Comparison of ENCODE assay signal across 24 cellular contexts in the genomic region with DNA sequence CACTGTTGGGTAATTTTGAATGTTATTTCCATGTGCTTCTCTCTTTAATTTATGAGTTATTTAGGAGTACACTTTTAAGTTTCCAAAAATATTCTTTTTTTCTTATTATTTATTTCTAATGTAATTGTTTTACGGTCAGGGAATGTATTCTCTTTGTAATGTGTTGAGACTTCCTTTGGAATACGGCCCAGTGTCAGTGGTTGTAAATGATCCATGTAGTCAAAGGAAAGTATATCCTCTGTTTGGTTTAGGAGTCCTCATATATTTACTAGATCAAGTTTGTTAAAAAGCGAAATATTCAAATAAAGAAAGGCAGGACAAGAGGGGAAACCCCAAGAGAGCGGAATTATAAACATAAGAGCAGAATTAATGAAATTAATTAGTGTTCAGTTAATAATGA. TPM values are rescaled to one million over a fixed set of nuclear protein-coding genes. Genes with fewer than 3 reads are reported as not detected.
DNase-seq lines count a peak whose midpoint lies in the region; ATAC-seq and TF ChIP-seq lines count a peak whose summit lies in the region.
"Had no signal": no experiment of that assay in that cellular context is flagged by ENCODE, and none has a peak within 500 bp of the region (broad histone marks: within the 10 kb centered on the region; RNA-seq: fewer than 3 reads in every experiment).

No MANE protein-coding gene starts in this region.

- H3K9ac ChIP-seq in mesendoderm (ENCODE audit: low read length), result no peak overlapping the region
- H3K9ac ChIP-seq: BLaER1 treated with 17β-estradiol and CSF1 and Interleukin-3, amounts not matched to agents 10 nM and 100 nM had no signal

- no peak overlapping the region for H4K8ac ChIP-seq in mesendoderm (ENCODE audit: low read depth, low read length)

- H3K4ac ChIP-seq in mesendoderm (ENCODE audit: low read depth, low read length), result no peak overlapping the region

- H4K20me1 ChIP-seq in hepatocyte (ENCODE audit: insufficient read depth, poor library complexity, severe bottlenecking), result no peaks in the 10 kb centered on the region
- no peaks in the 10 kb centered on the region for H4K20me1 ChIP-seq in osteoblast (ENCODE audit: insufficient read depth, low read length)
- H4K20me1 ChIP-seq: BLaER1 treated with 17β-estradiol and CSF1 and Interleukin-3, amounts not matched to agents 10 nM and 100 nM had no signal

- H3K4me1 Mint-ChIP-seq in chondrocyte (ENCODE audit: low read depth), result peaks cover 33% of the 10 kb centered on the region
- H3K4me1 Mint-ChIP-seq: CD4-positive, alpha-beta memory T cell had no signal

- H2AK5ac ChIP-seq in mesendoderm (ENCODE audit: low read length), result no peak overlapping the region

- H3K18ac ChIP-seq in mesendoderm (ENCODE audit: low read length), result no peak overlapping the region

- H3K36me3 ChIP-seq in hepatocyte (replicated peaks; ENCODE audit: insufficient read depth, low read depth) (no peaks in the 10 kb centered on the region), osteoblast (ENCODE audit: insufficient read depth, low read length) (no peaks in the 10 kb centered on the region), mesendoderm (ENCODE audit: control insufficient read depth, insufficient read depth, low read length) (no peaks in the 10 kb centered on the region)
- H3K36me3 ChIP-seq: BLaER1 treated with 17β-estradiol and CSF1 and Interleukin-3, amounts not matched to agents 10 nM and 100 nM; HAP-1; SJSA1 had no signal

- no peak overlapping the region for H3K56ac ChIP-seq in mesendoderm (ENCODE audit: low read length)

- TF ChIP-seq CTCF in LNCaP clone FGC (IDR thresholded peaks at IDR 0.05; ENCODE audit: control insufficient read depth, extremely low read depth, insufficient read depth), result no peak
- no peak for TF ChIP-seq CTCF in hepatocyte (IDR thresholded peaks at IDR 0.05; ENCODE audit: poor library complexity)
- no peak for TF ChIP-seq CTCF in osteoblast (IDR thresholded peaks at IDR 0.05; ENCODE audit: extremely low read depth, low read depth, low read length)
- TF ChIP-seq CTCF in chondrocyte (IDR thresholded peaks at IDR 0.05), result no peak

- H3K27ac Mint-ChIP-seq in chondrocyte (ENCODE audit: unreplicated experiment), result no peak overlapping the region
- H3K27ac Mint-ChIP-seq: CD4-positive, alpha-beta memory T cell had no signal

- H2BK15ac ChIP-seq in mesendoderm (replicated peaks; ENCODE audit: low read depth), result no peak overlapping the region

- no peak overlapping the region for H4K5ac ChIP-seq in mesendoderm (ENCODE audit: low read length)

- peak overlapping the region; percentile 6 for H3K4me2 ChIP-seq in hepatocyte
- peak overlapping the region; percentile 63 for H3K4me2 ChIP-seq in osteoblast (ENCODE audit: insufficient read depth, low read length)
- H3K4me2 ChIP-seq in mesendoderm (ENCODE audit: low read length), result no peak overlapping the region
- H3K4me2 ChIP-seq: BLaER1 treated with 17β-estradiol and CSF1 and Interleukin-3, amounts not matched to agents 10 nM and 100 nM had no signal

- H3K4me3 ChIP-seq in LNCaP clone FGC (ENCODE audit: low read depth, low read length) (no peak overlapping the region), hepatocyte (no peak overlapping the region), osteoblast (ENCODE audit: insufficient read depth, low read length) (no peak overlapping the region), mesendoderm (ENCODE audit: low read length) (no peak overlapping the region)
- H3K4me3 ChIP-seq: BLaER1 treated with 17β-estradiol and CSF1 and Interleukin-3, amounts not matched to agents 10 nM and 100 nM; HAP-1; SJSA1 had no signal

- DNase-seq in EH (ENCODE audit: low read depth) (peak; percentile 11), LNCaP clone FGC (ENCODE audit: low read depth) (peak; percentile 43), hepatocyte (ENCODE audit: low spot score) (no peak), osteoblast (ENCODE audit: insufficient read length, low spot score, missing footprints) (no peak), chondrocyte (ENCODE audit: low spot score) (no peak), mesendoderm (no peak)
- DNase-seq: ACHN; CD4-positive, alpha-beta memory T cell; GDM1; KG1; MV-4-11; NCI-H1105 treated with DMSO at 0.1 percent for 48 hours; NCI-H1694; NCI-H2081; NCI-H2171; NCI-H345; NCI-H524 treated with DMSO at 0.1 percent for 48 hours; NCI-H82 had no signal

- no peaks in the 10 kb centered on the region for H3K79me2 ChIP-seq in hepatocyte
- no peaks in the 10 kb centered on the region for H3K79me2 ChIP-seq in osteoblast (ENCODE audit: insufficient read depth, low read length)
- no peaks in the 10 kb centered on the region for H3K79me2 ChIP-seq in mesendoderm (ENCODE audit: control insufficient read depth, insufficient read depth, low read length)

- H2BK5ac ChIP-seq in mesendoderm (ENCODE audit: low read length), result no peak overlapping the region

- H3K27me3 Mint-ChIP-seq in chondrocyte (ENCODE audit: low read depth), result no peaks in the 10 kb centered on the region

- H3K36me3 Mint-ChIP-seq in chondrocyte (ENCODE audit: low read depth), result peaks cover 16% of the 10 kb centered on the region
- H3K36me3 Mint-ChIP-seq: CD4-positive, alpha-beta memory T cell had no signal

- no peaks in the 10 kb centered on the region for H3K27me3 ChIP-seq in hepatocyte
- no peaks in the 10 kb centered on the region for H3K27me3 ChIP-seq in osteoblast (ENCODE audit: insufficient read depth, low read length)
- H3K27me3 ChIP-seq in mesendoderm (ENCODE audit: insufficient read depth, low read length, poor library complexity), result no peaks in the 10 kb centered on the region
- H3K27me3 ChIP-seq: BLaER1 treated with 17β-estradiol and CSF1 and Interleukin-3, amounts not matched to agents 10 nM and 100 nM; SJSA1 had no signal

- H3K23ac ChIP-seq in mesendoderm (ENCODE audit: low read length), result no peak overlapping the region

- no peak overlapping the region for H2BK120ac ChIP-seq in mesendoderm (ENCODE audit: low read depth, low read length)

- WGBS in hepatocyte (ENCODE audit: low lambda C conversion rate, missing lambda C conversion rate), result 71% methylated on average over 4 of the region's 4 CpGs
- WGBS in mesendoderm (ENCODE audit: extremely low coverage, insufficient coverage, low lambda C conversion rate), result no CpG with 5 or more reads among the region's 4 CpGs

- no peaks in the 10 kb centered on the region for H3K9me3 Mint-ChIP-seq in chondrocyte (ENCODE audit: low read depth)
- H3K9me3 Mint-ChIP-seq: CD4-positive, alpha-beta memory T cell had no signal

- H2AFZ ChIP-seq in hepatocyte (no peak overlapping the region), osteoblast (ENCODE audit: low read length) (no peak overlapping the region)

- H3K27ac ChIP-seq in hepatocyte (peak overlapping the region; percentile 61), osteoblast (ENCODE audit: low read depth, low read length) (no peak overlapping the region), mesendoderm (ENCODE audit: low read depth, low read length) (no peak overlapping the region)
- H3K27ac ChIP-seq: BLaER1 treated with 17β-estradiol and CSF1 and Interleukin-3, amounts not matched to agents 10 nM and 100 nM; SJSA1 had no signal

- H3K9me2 ChIP-seq in hepatocyte (replicated peaks; ENCODE audit: insufficient read depth), result no peaks in the 10 kb centered on the region

- ATAC-seq in GM18867 (IDR thresholded peaks at IDR 0.05; ENCODE audit: unreplicated experiment) (no peak), GM19467 (IDR thresholded peaks at IDR 0.05; ENCODE audit: unreplicated experiment) (no peak)
- ATAC-seq: Panc1 had no signal

- peaks cover 13% of the 10 kb centered on the region for H3K4me1 ChIP-seq in hepatocyte (ENCODE audit: insufficient read depth)
- peaks cover 33% of the 10 kb centered on the region for H3K4me1 ChIP-seq in osteoblast (ENCODE audit: insufficient read depth, low read length)
- H3K4me1 ChIP-seq in mesendoderm (ENCODE audit: control insufficient read depth, low read depth, low read length), result no peaks in the 10 kb centered on the region
- H3K4me1 ChIP-seq: HAP-1 had no signal

- H3K4me3 Mint-ChIP-seq in chondrocyte (ENCODE audit: unreplicated experiment), result no peak overlapping the region
- H3K4me3 Mint-ChIP-seq: CD4-positive, alpha-beta memory T cell had no signal

- H3K79me1 ChIP-seq in mesendoderm (ENCODE audit: low read length), result no peaks in the 10 kb centered on the region

- H3K9me3 ChIP-seq in hepatocyte (ENCODE audit: low read depth), result no peaks in the 10 kb centered on the region
- H3K9me3 ChIP-seq in osteoblast (ENCODE audit: low read depth, low read length), result no peaks in the 10 kb centered on the region
- H3K9me3 ChIP-seq: HAP-1, SJSA1 had no signal

RNA-seq across cellular contexts. Expression of a gene that starts 49.0 kb away (rescaled TPM):
- 33.3 and 34.1 TPM in 2 replicates for total RNA-seq in hepatocyte
- polyA plus RNA-seq in hepatocyte, result 2.5 and 4.9 TPM in 2 replicates
- total RNA-seq in osteoblast, result not detected in 2 replicates
- not detected in 3 replicates for total RNA-seq in chondrocyte
- not detected for polyA plus RNA-seq in mesendoderm (2013, experiment 1 of 2)
- polyA plus RNA-seq in mesendoderm (2013, experiment 2 of 2), result 0.01 TPM
- total RNA-seq: CD4-positive, alpha-beta memory T cell; SJSA1 had no signal
- polyA plus RNA-seq: CD4-positive, alpha-beta memory T cell had no signal

Comparison
In these comparisons a context has a peak if more than half of its experiments do, and no peak if none do; other contexts are left out.
1. DNase-seq: peak in EH (single experiment) and LNCaP clone FGC (single experiment); none in hepatocyte (single experiment), osteoblast (single experiment), chondrocyte (single experiment) and mesendoderm (single experiment).
2. RNA of a gene that starts 49.0 kb away (total RNA-seq): 33.3 to 34.1 TPM in hepatocyte; not detected in osteoblast and not detected in chondrocyte; every median in the first group is over 10 times any median in the second.